Comparison of ENCODE assay signal across 9 cellular contexts in genomic region chr20:38726849-38727601, GRCh38. TPM values are rescaled to one million over a fixed set of nuclear protein-coding genes. Genes with fewer than 3 reads are reported as not detected.
DNase-seq lines count a peak whose midpoint lies in the region; ATAC-seq and TF ChIP-seq lines count a peak whose summit lies in the region.
"Had no signal": no experiment of that assay in that cellular context is flagged by ENCODE, and none has a peak within 500 bp of the region (broad histone marks: within the 10 kb centered on the region; RNA-seq: fewer than 3 reads in every experiment).

No MANE protein-coding gene starts in this region.

- H3K27ac ChIP-seq in iPS-18a (ENCODE audit: low read length): no peak overlapping the region
- H3K27ac ChIP-seq: epithelial cell of prostate had no signal

- H3K4me3 ChIP-seq in BE2C (ENCODE audit: low read depth, low read length): no peak overlapping the region
- H3K4me3 ChIP-seq in iPS-18a (ENCODE audit: low read length): peak overlapping the region; percentile 42

- H3K36me3 ChIP-seq in BE2C (no peaks in the 10 kb centered on the region), iPS-18a (ENCODE audit: control insufficient read depth, low read depth, low read length) (no peaks in the 10 kb centered on the region)

- DNase-seq in BE2C (peak; percentile 84), HUDEP-2 (lab: John Stamatoyannopoulos, UW; ENCODE audit: unreplicated experiment in 76 of 76) (peak in 66 of 76 experiments; percentile 19 to 87 (median 65)), activated T-cell treated with anti-CD3 and anti-CD28 coated beads for 24 hours (ENCODE audit: low read depth) (peak; percentile 48), NCI-H345 treated with DMSO at 0.1 percent for 48 hours (lab: John Stamatoyannopoulos, UW; ENCODE audit: unreplicated experiment) (no peak)
- DNase-seq in stimulated activated naive CD4-positive, alpha-beta T cell (lab: John Stamatoyannopoulos, UW): peak in 5 of 6 experiments; percentile 20 to 43 (median 41)

- peaks cover 3% of the 10 kb centered on the region; the same call in 1 of the 2 replicates for H3K9me3 ChIP-seq in BE2C
- H3K9me3 ChIP-seq in iPS-18a (ENCODE audit: control insufficient read depth, low read depth, low read length): peaks cover 2% of the 10 kb centered on the region

- no peak for ATAC-seq in GM21528 (IDR thresholded peaks at IDR 0.05; ENCODE audit: low FRiP score, unreplicated experiment)
- no peak for ATAC-seq in GM19467 (IDR thresholded peaks at IDR 0.05; ENCODE audit: unreplicated experiment)

- peak; percentile 74 for TF ChIP-seq CTCF in BE2C (IDR thresholded peaks at IDR 0.05; ENCODE audit: low read depth, low read length)

- H3K4me1 ChIP-seq in BE2C (no peaks in the 10 kb centered on the region), iPS-18a (ENCODE audit: control insufficient read depth, low read depth, low read length) (peaks cover 30% of the 10 kb centered on the region)

- H3K9ac ChIP-seq in iPS-18a (ENCODE audit: low read length): no peak overlapping the region

- H3K27me3 ChIP-seq in BE2C (peaks cover 98% of the 10 kb centered on the region), iPS-18a (ENCODE audit: control insufficient read depth, insufficient read depth, low read length) (peaks cover 100% of the 10 kb centered on the region)

RNA-seq across cellular contexts. Expression of gene SLC32A1, which starts 2.7 kb away (rescaled TPM):
- 85.5 TPM for polyA plus RNA-seq in BE2C (2012; ENCODE audit: insufficient read depth, insufficient read length, low read depth)

RNA-seq across cellular contexts. Expression of gene ACTR5, which starts 21.2 kb away (rescaled TPM):
- polyA plus RNA-seq in BE2C (2012; ENCODE audit: insufficient read depth, insufficient read length, low read depth): 29.2 TPM
